9 cellular contexts compared by ENCODE assay signal in genomic region chr19:3655402-3656072, GRCh38. TPM values are rescaled to one million over a fixed set of nuclear protein-coding genes. Genes with fewer than 3 reads are reported as not detected.
A peak's percentile ranks its signal among the peaks of the same experiment; 100 is the strongest.
DNase-seq lines count a peak whose midpoint lies in the region; ATAC-seq lines count a peak whose summit lies in the region.
"Had no signal": no experiment of that assay in that cellular context is flagged by ENCODE, and none has a peak within 500 bp of the region (broad histone marks: within the 10 kb centered on the region; RNA-seq: fewer than 3 reads in every experiment).

No MANE protein-coding gene starts in this region.

- intact Hi-C loops in posterior vena cava (cut with DNase I): no loop called here

- DNase-seq in 8988T (peak; percentile 88), HK-2 (ENCODE audit: unreplicated experiment) (peak; percentile 92), amygdala (lab: John Stamatoyannopoulos, UW) (peak in 47 of 56 donors; percentile 4 to 82 (median 52)), iPS-NIHi11 (ENCODE audit: low spot score) (peak; percentile 49), posterior vena cava (ENCODE audit: low spot score) (no peak), kidney glomerular epithelial cell (lab: John Stamatoyannopoulos, UW) (no peak)
- DNase-seq in activated naive CD4-positive, alpha-beta T cell treated with Interleukin-2 at 50 U/mL for 16 hours: no peak
- DNase-seq: natural killer cell had no signal

- ATAC-seq in GM21423 (IDR thresholded peaks at IDR 0.05; ENCODE audit: unreplicated experiment): no peak
- ATAC-seq: natural killer cell had no signal

RNA-seq across cellular contexts. Expression of gene CACTIN, which starts 28.9 kb away (rescaled TPM):
- total RNA-seq in posterior vena cava: 10 to 100 TPM; 13.0 to 17.0 TPM

RNA-seq across cellular contexts. Expression of gene PIP5K1C, which starts 44.7 kb away (rescaled TPM):
- total RNA-seq in posterior vena cava: 10 to 100 TPM; 80.9 to 85.4 TPM

RNA-seq across cellular contexts. Expression of gene TBXA2R, which starts 48.9 kb away (rescaled TPM):
- 10 to 100 TPM; 46.9 to 49.6 TPM for total RNA-seq in posterior vena cava

RNA-seq across cellular contexts. Expression of gene TJP3, which starts 52.6 kb away (rescaled TPM):
- total RNA-seq in posterior vena cava: under 1 TPM in 1 of 2 donors, not detected in 1; 0.10 TPM

Comparison
In these comparisons a context has a peak if more than half of its experiments do, and no peak if none do; other contexts are left out.
1. DNase-seq: peak in 8988T (single experiment), HK-2 (single experiment), amygdala (47 of 56) and iPS-NIHi11 (single experiment); none in activated naive CD4-positive, alpha-beta T cell treated with Interleukin-2 at 50 U/mL for 16 hours (single experiment), posterior vena cava (single experiment) and kidney glomerular epithelial cell (single experiment).